1 cellular context compared by ENCODE assay signal in genomic region chr11:61912991-61913698, GRCh38.
TF ChIP-seq lines count a peak whose summit lies in the region.

No MANE protein-coding gene starts in this region.

TF ChIP-seq in GM23338, 12 proteins besides CTCF, POLR2A, EP300 and RAD21 (continued from another document):
- TF ChIP-seq, protein P1, sequence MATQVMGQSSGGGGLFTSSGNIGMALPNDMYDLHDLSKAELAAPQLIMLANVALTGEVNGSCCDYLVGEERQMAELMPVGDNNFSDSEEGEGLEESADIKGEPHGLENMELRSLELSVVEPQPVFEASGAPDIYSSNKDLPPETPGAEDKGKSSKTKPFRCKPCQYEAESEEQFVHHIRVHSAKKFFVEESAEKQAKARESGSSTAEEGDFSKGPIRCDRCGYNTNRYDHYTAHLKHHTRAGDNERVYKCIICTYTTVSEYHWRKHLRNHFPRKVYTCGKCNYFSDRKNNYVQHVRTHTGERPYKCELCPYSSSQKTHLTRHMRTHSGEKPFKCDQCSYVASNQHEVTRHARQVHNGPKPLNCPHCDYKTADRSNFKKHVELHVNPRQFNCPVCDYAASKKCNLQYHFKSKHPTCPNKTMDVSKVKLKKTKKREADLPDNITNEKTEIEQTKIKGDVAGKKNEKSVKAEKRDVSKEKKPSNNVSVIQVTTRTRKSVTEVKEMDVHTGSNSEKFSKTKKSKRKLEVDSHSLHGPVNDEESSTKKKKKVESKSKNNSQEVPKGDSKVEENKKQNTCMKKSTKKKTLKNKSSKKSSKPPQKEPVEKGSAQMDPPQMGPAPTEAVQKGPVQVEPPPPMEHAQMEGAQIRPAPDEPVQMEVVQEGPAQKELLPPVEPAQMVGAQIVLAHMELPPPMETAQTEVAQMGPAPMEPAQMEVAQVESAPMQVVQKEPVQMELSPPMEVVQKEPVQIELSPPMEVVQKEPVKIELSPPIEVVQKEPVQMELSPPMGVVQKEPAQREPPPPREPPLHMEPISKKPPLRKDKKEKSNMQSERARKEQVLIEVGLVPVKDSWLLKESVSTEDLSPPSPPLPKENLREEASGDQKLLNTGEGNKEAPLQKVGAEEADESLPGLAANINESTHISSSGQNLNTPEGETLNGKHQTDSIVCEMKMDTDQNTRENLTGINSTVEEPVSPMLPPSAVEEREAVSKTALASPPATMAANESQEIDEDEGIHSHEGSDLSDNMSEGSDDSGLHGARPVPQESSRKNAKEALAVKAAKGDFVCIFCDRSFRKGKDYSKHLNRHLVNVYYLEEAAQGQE (IDR thresholded peaks at IDR 0.05; ENCODE audit: unreplicated experiment): no peak
- TF ChIP-seq POLR2AphosphoS5 (IDR thresholded peaks at IDR 0.05; ENCODE audit: low read depth): no peak
- TF ChIP-seq EZH2 (IDR thresholded peaks at IDR 0.05; ENCODE audit: low read depth, unreplicated experiment): no peak
